ENCODE assay signal across 9 cellular contexts in the genomic region with DNA sequence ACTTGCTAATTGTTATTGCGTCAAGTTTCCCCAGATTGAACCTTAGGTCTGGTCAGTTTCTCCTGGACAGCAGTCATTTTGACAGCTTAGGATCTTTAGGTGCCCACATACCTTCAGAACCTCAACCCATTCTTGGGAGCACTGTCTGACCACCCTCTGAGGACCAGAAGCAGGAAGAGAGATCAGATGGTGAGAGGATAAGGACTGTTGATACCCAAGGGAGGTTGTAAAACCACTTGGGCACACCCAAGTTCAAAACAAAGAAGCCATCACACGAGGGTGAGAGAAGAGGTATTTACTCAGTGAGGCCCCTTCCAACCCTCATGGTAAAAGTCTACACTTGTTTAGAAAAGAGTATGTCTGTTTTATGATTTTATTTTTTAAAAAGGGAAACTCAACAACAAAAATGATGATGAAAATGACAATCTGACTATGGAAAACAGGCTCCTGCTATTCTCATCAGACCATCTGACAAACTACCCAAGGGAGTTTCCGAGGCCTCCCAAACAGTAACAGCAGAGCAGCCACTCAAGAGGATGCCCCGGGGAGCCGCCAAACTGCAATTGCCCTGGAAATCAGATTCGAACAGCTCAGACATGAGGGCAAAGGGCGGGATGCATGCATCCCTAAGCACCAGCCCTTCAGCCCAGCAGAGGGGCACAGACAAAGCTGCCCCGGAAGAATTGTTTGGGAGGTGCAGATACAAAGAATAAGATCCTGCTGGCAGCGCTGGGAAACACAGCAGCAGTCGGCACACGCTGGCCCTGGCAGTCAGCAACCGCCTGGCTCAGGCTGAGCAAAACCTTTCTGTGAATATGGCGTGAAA.
A peak's percentile ranks its signal among the peaks of the same experiment; 100 is the strongest.
DNase-seq lines count a peak whose midpoint lies in the region; ATAC-seq and TF ChIP-seq lines count a peak whose summit lies in the region.
"Had no signal": no experiment of that assay in that cellular context is flagged by ENCODE, and none has a peak within 500 bp of the region (broad histone marks: within the 10 kb centered on the region; RNA-seq: fewer than 3 reads in every experiment).

No MANE protein-coding gene starts in this region.

- H2AFZ ChIP-seq in neuron (ENCODE audit: low read depth, low read length): peak overlapping the region; percentile 71

- TF ChIP-seq POLR2A in GM18526 (IDR thresholded peaks at IDR 0.05; ENCODE audit: extremely low read depth, insufficient read length): peak; percentile 28
- TF ChIP-seq POLR2A in breast epithelium (IDR thresholded peaks at IDR 0.05): no peak

- intact Hi-C loops in breast epithelium (cut with DNase I; ENCODE audit: low total_unique reads): no loop called here

- H3K27ac ChIP-seq in breast epithelium: peak overlapping the region; percentile 48 to 72
- H3K27ac ChIP-seq: KMS-11 had no signal

- H3K4me3 ChIP-seq in breast epithelium (no peak overlapping the region), neuron (ENCODE audit: low read length) (peak overlapping the region; percentile 28)

- H3K4me1 ChIP-seq in breast epithelium: peaks cover 3 to 10% of the 10 kb centered on the region in 2 donors
- peaks cover 23% of the 10 kb centered on the region for H3K4me1 ChIP-seq in neuron (ENCODE audit: insufficient read depth, low read length)

- no peak for ATAC-seq in HG03159 (IDR thresholded peaks at IDR 0.05; ENCODE audit: unreplicated experiment)
- no peak for ATAC-seq in HG02852 (IDR thresholded peaks at IDR 0.05; ENCODE audit: unreplicated experiment)

- in situ Hi-C loops in KBM-7 (cut with MboI; ENCODE audit: low pct_unique_long_range_greater_than_20kb, low sequenced_read_pairs): no loop called here

- TF ChIP-seq CTCF in breast epithelium (IDR thresholded peaks at IDR 0.05): no peak

- peak; percentile 34 for DNase-seq in KBM-7
- DNase-seq in breast epithelium (ENCODE audit: low spot score in 2 of 2): no peak
- no peak for DNase-seq in NCI-H774 (lab: John Stamatoyannopoulos, UW)
- DNase-seq in stimulated activated naive CD4-positive, alpha-beta T cell treated with Interleukin-2 at 50 U/mL for 16 hours (lab: John Stamatoyannopoulos, UW): no peak

- no peaks in the 10 kb centered on the region for H3K27me3 ChIP-seq in breast epithelium
- H3K27me3 ChIP-seq in neuron (ENCODE audit: insufficient read depth, low read length): no peaks in the 10 kb centered on the region

- H3K9me3 ChIP-seq in breast epithelium: no peaks in the 10 kb centered on the region
- H3K9me3 ChIP-seq in neuron (ENCODE audit: low read length): no peaks in the 10 kb centered on the region

- H3K36me3 ChIP-seq in breast epithelium (no peaks in the 10 kb centered on the region), neuron (ENCODE audit: insufficient read depth, low read length) (no peaks in the 10 kb centered on the region)
